In the genomic region with DNA sequence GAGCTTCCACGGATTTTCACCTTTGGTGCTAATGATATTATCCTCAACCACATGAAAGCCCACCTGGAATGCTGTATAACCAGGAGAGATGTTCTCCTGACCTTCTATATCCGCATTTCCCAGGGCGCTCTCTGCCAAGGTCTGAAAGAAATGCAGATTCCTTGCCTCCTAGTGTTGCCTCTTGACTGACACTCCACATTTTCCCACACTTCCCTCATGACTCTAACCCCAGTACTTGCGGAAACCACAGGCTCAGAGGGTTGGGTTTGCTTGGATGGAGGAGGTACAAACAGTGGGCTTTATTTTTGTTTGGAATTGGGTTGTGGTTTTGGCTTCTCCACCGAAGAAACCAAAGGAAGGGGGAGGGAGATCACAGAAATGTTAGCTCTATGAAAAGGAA, we compare ENCODE assay signal across 11 cellular contexts.
A peak's percentile ranks its signal among the peaks of the same experiment; 100 is the strongest.
DNase-seq lines count a peak whose midpoint lies in the region; ATAC-seq and TF ChIP-seq lines count a peak whose summit lies in the region.
"Had no signal": no experiment of that assay in that cellular context is flagged by ENCODE, and none has a peak within 500 bp of the region (broad histone marks: within the 10 kb centered on the region; RNA-seq: fewer than 3 reads in every experiment).

No MANE protein-coding gene starts in this region.

- DNase-seq in AG09309 (ENCODE audit: low read depth) (peak; percentile 49), LoVo (ENCODE audit: low spot score) (peak; percentile 38), cardiac fibroblast (ENCODE audit: low read depth in 2 of 2) (peak; percentile 90 to 94), mesenchymal stem cell (peak; percentile 93), mucosa of gallbladder (ENCODE audit: low spot score) (no peak)
- no peak for DNase-seq in activated T-cell treated with anti-CD3 and anti-CD28 coated beads, Interleukin-2, amount 50 U/mL, for 4 hours
- DNase-seq in activated T-cell treated with anti-CD3 and anti-CD28 coated beads, Interleukin-2, amount 50 U/mL, for 1 hour, result no peak
- DNase-seq: activated naive CD8-positive, alpha-beta T cell treated with anti-CD3 and anti-CD28 coated beads, Interleukin-2, amount 10 ng/mL, durations not matched to agents 7 days and 5 days; hippocampal formation; transverse colon had no signal

- H2BK120ac ChIP-seq in mesenchymal stem cell (ENCODE audit: low read depth, low read length), result no peak overlapping the region

- no peaks in the 10 kb centered on the region for H3K9me3 ChIP-seq in mesenchymal stem cell (ENCODE audit: control insufficient read depth, low read length)
- H3K9me3 ChIP-seq: transverse colon had no signal

- no peak overlapping the region for H4K8ac ChIP-seq in mesenchymal stem cell (ENCODE audit: low read length)

- peak overlapping the region; percentile 41 to 62 for H3K18ac ChIP-seq in mesenchymal stem cell (ENCODE audit: low read depth in 1 of 2, low read length in 2 of 2)

- H3K14ac ChIP-seq in mesenchymal stem cell (ENCODE audit: low read length in 2 of 2), result no peak overlapping the region

- no peaks in the 10 kb centered on the region for H3K79me1 ChIP-seq in mesenchymal stem cell (replicated peaks; ENCODE audit: low read length, poor library complexity, severe bottlenecking)

- H3K36me3 ChIP-seq in mesenchymal stem cell (ENCODE audit: control insufficient read depth in 1 of 2, insufficient read depth in 2 of 2, low read depth in 1 of 2, low read length in 2 of 2), result no peaks in the 10 kb centered on the region
- H3K36me3 ChIP-seq: transverse colon had no signal

- no peak for ATAC-seq in activated T-cell treated with anti-CD3 and anti-CD28 coated beads, Interleukin-2, amount 50 U/mL, for 4 hours
- no peak for ATAC-seq in GM21786 (IDR thresholded peaks at IDR 0.05; ENCODE audit: unreplicated experiment)

- H3K4me3 Mint-ChIP-seq in activated T-cell treated with anti-CD3 and anti-CD28 coated beads, Interleukin-2, amount 50 U/mL, for 4 hours, result no peak overlapping the region
- H3K4me3 Mint-ChIP-seq: activated naive CD8-positive, alpha-beta T cell treated with anti-CD3 and anti-CD28 coated beads, Interleukin-2, amount 10 ng/mL, durations not matched to agents 7 days and 5 days had no signal

- H3K23ac ChIP-seq in mesenchymal stem cell (ENCODE audit: low read length in 2 of 2), result no peak overlapping the region

- H3K27ac ChIP-seq in mesenchymal stem cell (ENCODE audit: low read length, poor library complexity, severe bottlenecking), result peak overlapping the region; percentile 69

- H2AFZ ChIP-seq in mesenchymal stem cell (ENCODE audit: low read depth, low read length), result no peak overlapping the region

- H3K9ac ChIP-seq in mesenchymal stem cell (ENCODE audit: low read length), result no peak overlapping the region

- H3K4me1 Mint-ChIP-seq in activated T-cell treated with anti-CD3 and anti-CD28 coated beads, Interleukin-2, amount 50 U/mL, for 4 hours (ENCODE audit: low read depth), result no peaks in the 10 kb centered on the region
- H3K4me1 Mint-ChIP-seq: activated naive CD8-positive, alpha-beta T cell treated with anti-CD3 and anti-CD28 coated beads, Interleukin-2, amount 10 ng/mL, durations not matched to agents 7 days and 5 days had no signal

- 26% methylated on average over 5 of the region's 5 CpGs for WGBS in mesenchymal stem cell

- H4K91ac ChIP-seq in mesenchymal stem cell (ENCODE audit: low read length), result no peak overlapping the region

- no peaks in the 10 kb centered on the region for H3K9me3 Mint-ChIP-seq in activated T-cell treated with anti-CD3 and anti-CD28 coated beads, Interleukin-2, amount 50 U/mL, for 4 hours
- H3K9me3 Mint-ChIP-seq: activated naive CD8-positive, alpha-beta T cell treated with anti-CD3 and anti-CD28 coated beads, Interleukin-2, amount 10 ng/mL, durations not matched to agents 7 days and 5 days had no signal

- TF ChIP-seq CTCF in AG09309 (IDR thresholded peaks at IDR 0.05; ENCODE audit: control insufficient read depth, insufficient read depth, low read depth, low read length, missing control alignments) (no peak), cardiac fibroblast (IDR thresholded peaks at IDR 0.05; ENCODE audit: low read depth, low read length) (no peak)

- no peak overlapping the region for H2BK12ac ChIP-seq in mesenchymal stem cell (ENCODE audit: low read length in 2 of 2)

- H3K4me1 ChIP-seq in mesenchymal stem cell (ENCODE audit: control insufficient read depth, insufficient read depth, low read depth, low read length), result peaks cover 7% of the 10 kb centered on the region

- H2BK5ac ChIP-seq in mesenchymal stem cell (ENCODE audit: low read depth, low read length, poor library complexity, severe bottlenecking), result peak overlapping the region; percentile 67

- no peak overlapping the region for H2BK15ac ChIP-seq in mesenchymal stem cell (ENCODE audit: low read depth, poor library complexity, severe bottlenecking)

- no peaks in the 10 kb centered on the region for H3K36me3 Mint-ChIP-seq in activated T-cell treated with anti-CD3 and anti-CD28 coated beads, Interleukin-2, amount 50 U/mL, for 4 hours (ENCODE audit: insufficient read depth)
- H3K36me3 Mint-ChIP-seq: activated naive CD8-positive, alpha-beta T cell treated with anti-CD3 and anti-CD28 coated beads, Interleukin-2, amount 10 ng/mL, durations not matched to agents 7 days and 5 days had no signal

- H3K4me2 ChIP-seq in mesenchymal stem cell (ENCODE audit: low read length, poor library complexity, severe bottlenecking), result peak overlapping the region; percentile 9

- peak overlapping the region in 1 of 2 experiments; percentile 25 for H3K4ac ChIP-seq in mesenchymal stem cell (ENCODE audit: low read depth in 1 of 2, low read length in 2 of 2)

- peak overlapping the region; percentile 21 for H2AK5ac ChIP-seq in mesenchymal stem cell (ENCODE audit: low read length, severe bottlenecking)

- no peaks in the 10 kb centered on the region for H3K27me3 ChIP-seq in mesenchymal stem cell (ENCODE audit: control insufficient read depth in 1 of 2, insufficient read depth in 1 of 2, low read length in 2 of 2)
- H3K27me3 ChIP-seq: transverse colon had no signal

- H3K27me3 Mint-ChIP-seq in activated T-cell treated with anti-CD3 and anti-CD28 coated beads, Interleukin-2, amount 50 U/mL, for 4 hours (ENCODE audit: low read depth), result peaks cover 27% of the 10 kb centered on the region

- H3K4me3 ChIP-seq in AG09309 (ENCODE audit: control insufficient read depth, low read depth, low read length) (no peak overlapping the region), cardiac fibroblast (replicated peaks in 1 of 2; ENCODE audit: low read depth in 2 of 2, low read length in 2 of 2) (no peak overlapping the region), mesenchymal stem cell (ENCODE audit: insufficient read depth in 1 of 2, low read depth in 1 of 2, low read length in 2 of 2) (no peak overlapping the region)
- H3K4me3 ChIP-seq: transverse colon had no signal

Comparison
In these comparisons a context has a peak if more than half of its experiments do, and no peak if none do; other contexts are left out.
1. DNase-seq: peak in AG09309 (single experiment), LoVo (single experiment), cardiac fibroblast (2 of 2) and mesenchymal stem cell (single experiment); none in activated T-cell treated with anti-CD3 and anti-CD28 coated beads, Interleukin-2, amount 50 U/mL, for 4 hours (single experiment), mucosa of gallbladder (single experiment) and activated T-cell treated with anti-CD3 and anti-CD28 coated beads, Interleukin-2, amount 50 U/mL, for 1 hour (single experiment).